In genomic region chr1:185309566-185309965, GRCh38 we compare ENCODE assay signal across 25 cellular contexts. TPM values are rescaled to one million over a fixed set of nuclear protein-coding genes. Genes with fewer than 3 reads are reported as not detected.
DNase-seq lines count a peak whose midpoint lies in the region; ATAC-seq and TF ChIP-seq lines count a peak whose summit lies in the region.
"Had no signal": no experiment of that assay in that cellular context is flagged by ENCODE, and none has a peak within 500 bp of the region (broad histone marks: within the 10 kb centered on the region; RNA-seq: fewer than 3 reads in every experiment).

No MANE protein-coding gene starts in this region.

- no peak overlapping the region for H3K4me3 ChIP-seq in heart left ventricle
- no peak overlapping the region for H3K4me3 ChIP-seq in neutrophil (ENCODE audit: low read depth in 1 of 2, low read length in 1 of 2)
- H3K4me3 ChIP-seq: SJSA1, thyroid gland had no signal

- H3K4me1 ChIP-seq in heart left ventricle = peaks cover 0 to 56% (median 40%) of the 10 kb centered on the region in 12 donors
- peaks cover 54 to 57% of the 10 kb centered on the region in 2 experiments for H3K4me1 ChIP-seq in neutrophil (ENCODE audit: control insufficient read depth in 1 of 2, insufficient read depth in 1 of 2, low read depth in 1 of 2, low read length in 1 of 2)

- H3K27me3 ChIP-seq in heart left ventricle (no peaks in the 10 kb centered on the region), neutrophil (no peaks in the 10 kb centered on the region)
- H3K27me3 ChIP-seq: SJSA1, thyroid gland had no signal

- H3K27ac ChIP-seq in heart left ventricle = peak overlapping the region in 3 of 12 donors; percentile 1 to 7 (median 3)
- peak overlapping the region; percentile 99 for H3K27ac ChIP-seq in neutrophil
- H3K27ac ChIP-seq: SJSA1, thyroid gland had no signal

- DNase-seq in heart left ventricle = peak in 3 of 5 donors; percentile 44 to 50 (median 48)
- DNase-seq in left cardiac atrium = no peak
- DNase-seq in astrocyte of the hippocampus (ENCODE audit: low read depth, low spot score) = peak; percentile 63
- no peak for DNase-seq in activated CD8-positive, alpha-beta memory T cell treated with anti-CD3 and anti-CD28 coated beads, Interleukin-2, amount 50 U/mL, for 48 hours
- no peak for DNase-seq in NK-92 treated with Interleukin-12 subunit alpha and Interleukin-12 subunit beta, amount 100 ng/mL, for 24 hours (lab: John Stamatoyannopoulos, UW)
- DNase-seq: activated CD4-positive, alpha-beta memory T cell treated with anti-CD3 and anti-CD28 coated beads, Interleukin-2, amount 10 ng/mL, durations not matched to agents 7 days and 5 days; activated CD4-positive, CD25-positive, alpha-beta regulatory T cell treated with anti-CD3 and anti-CD28 coated beads, Interleukin-2, amount 50 U/mL, for 72 hours; aorta; Calu3; DMS79 treated with DMSO at 0.1 percent for 48 hours; HCEC 1CT; hypothalamus; immature natural killer cell; KG1; NCI-H1694; NCI-H2171; NCI-H510A; nucleus accumbens; stimulated activated naive CD8-positive, alpha-beta T cell treated with anti-CD3 and anti-CD28 coated beads, Interleukin-15, amount 100 ng/mL, for 72 hours; T-helper 1 cell; thyroid gland had no signal

- H3K36me3 ChIP-seq in heart left ventricle (peaks cover 0 to 67% (median 64%) of the 10 kb centered on the region in 9 donors), neutrophil (peaks cover 66% of the 10 kb centered on the region)

- H3K9me3 ChIP-seq in heart left ventricle = no peaks in the 10 kb centered on the region
- H3K9me3 ChIP-seq in neutrophil = peaks cover 4% of the 10 kb centered on the region
- H3K9me3 ChIP-seq: SJSA1, thyroid gland had no signal

- TF ChIP-seq CTCF in heart left ventricle (IDR thresholded peaks at IDR 0.05) (no peak), neutrophil (IDR thresholded peaks at IDR 0.05) (no peak)

- WGBS in heart left ventricle, 4 donors = 8 to 18% (median 12%) methylated on average over 2 of the region's 2 CpGs

- peak in 1 of 4 donors; percentile 42 for ATAC-seq in heart left ventricle
- ATAC-seq in left cardiac atrium = no peak
- no peak for ATAC-seq in GM21423 (IDR thresholded peaks at IDR 0.05; ENCODE audit: unreplicated experiment)
- ATAC-seq: activated naive CD4-positive, alpha-beta T cell treated with anti-CD3 and anti-CD28 coated beads, Interleukin-2, amount 50 U/mL, for 72 hours; stimulated activated naive CD8-positive, alpha-beta T cell treated with anti-CD3 and anti-CD28 coated beads, Interleukin-15, amount 100 ng/mL, for 72 hours had no signal

- TF ChIP-seq POLR2A in heart left ventricle (IDR thresholded peaks at IDR 0.05) = no peak

- intact Hi-C loops in heart left ventricle (cut with DNase I) (no loop called here), left cardiac atrium (cut with DNase I) (no loop called here)

RNA-seq across cellular contexts. Expression of gene IVNS1ABP, which starts 7.5 kb away (rescaled TPM):
- total RNA-seq in heart left ventricle = 10 to 100 TPM; 24.7 to 95.2 (median 60.6) TPM
- polyA plus RNA-seq in heart left ventricle = 10 to 100 TPM; 27.5 to 38.5 TPM
- total RNA-seq in left cardiac atrium = 10 to 100 TPM; 33.2 to 33.3 TPM

Comparison
In these comparisons a context has a peak if more than half of its experiments do, and no peak if none do; other contexts are left out.
1. DNase-seq: peak in heart left ventricle (3 of 5) and astrocyte of the hippocampus (single experiment); none in left cardiac atrium (single experiment), activated CD8-positive, alpha-beta memory T cell treated with anti-CD3 and anti-CD28 coated beads, Interleukin-2, amount 50 U/mL, for 48 hours (single experiment) and NK-92 treated with Interleukin-12 subunit alpha and Interleukin-12 subunit beta, amount 100 ng/mL, for 24 hours (single experiment).